8 cellular contexts compared by ENCODE assay signal in the genomic region with DNA sequence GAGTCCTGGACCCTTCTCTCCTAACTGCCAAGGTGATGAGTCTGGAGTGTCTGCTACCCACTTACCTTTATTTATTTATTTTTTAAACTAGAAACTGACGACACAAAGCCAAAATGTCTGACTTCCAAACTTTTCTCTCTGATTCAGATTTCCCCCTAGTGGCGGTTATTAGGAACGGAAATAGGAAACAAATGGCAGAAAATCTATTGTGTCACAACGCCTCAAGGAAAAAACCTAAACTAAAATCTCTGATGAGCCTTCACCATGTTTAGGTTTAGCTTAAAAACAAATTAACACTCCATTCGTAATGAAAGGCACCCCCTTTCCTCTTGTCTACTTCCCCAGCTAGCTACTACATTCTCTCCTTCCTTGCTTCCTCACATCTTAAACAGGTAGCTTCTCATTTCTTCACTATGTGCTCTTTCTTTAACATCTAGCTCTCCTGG.
DNase-seq lines count a peak whose midpoint lies in the region; FAIRE-seq and TF ChIP-seq lines count a peak whose summit lies in the region.

No MANE protein-coding gene starts in this region.

- peak overlapping the region; percentile 47 for H2AFZ ChIP-seq in astrocyte (ENCODE audit: low read depth, low read length)

- H3K4me1 Mint-ChIP-seq in astrocyte (ENCODE audit: low read depth, unreplicated experiment): peaks cover 47% of the 10 kb centered on the region
- H3K4me1 Mint-ChIP-seq in type B pancreatic cell (ENCODE audit: unreplicated experiment): peaks cover 16% of the 10 kb centered on the region

- no peak overlapping the region for H3K4me2 ChIP-seq in astrocyte (ENCODE audit: low read length)

- no peak overlapping the region for H3K4me3 ChIP-seq in astrocyte (ENCODE audit: insufficient read depth, low read depth, low read length)
- H3K4me3 ChIP-seq in kidney epithelial cell (ENCODE audit: low read depth, low read length): no peak overlapping the region

- no peak overlapping the region for H3K4me3 Mint-ChIP-seq in astrocyte (ENCODE audit: unreplicated experiment)
- H3K4me3 Mint-ChIP-seq in type B pancreatic cell: no peak overlapping the region

- H3K4me1 ChIP-seq in astrocyte (ENCODE audit: insufficient read depth, low read length): peaks cover 18% of the 10 kb centered on the region

- H3K27ac Mint-ChIP-seq in astrocyte (ENCODE audit: unreplicated experiment) (peak overlapping the region; percentile 15), type B pancreatic cell (peak overlapping the region; percentile 88)

- no peaks in the 10 kb centered on the region for H3K79me2 ChIP-seq in astrocyte (ENCODE audit: insufficient read depth, low read length)

- H3K27ac ChIP-seq in astrocyte (ENCODE audit: low read depth, low read length): peak overlapping the region; percentile 0

- H4K20me1 ChIP-seq in astrocyte (ENCODE audit: insufficient read depth, low read length): no peaks in the 10 kb centered on the region

- peak overlapping the region; percentile 56 for H3K9ac ChIP-seq in astrocyte (ENCODE audit: low read length)

- no peaks in the 10 kb centered on the region for H3K27me3 ChIP-seq in astrocyte (ENCODE audit: insufficient read depth, low read length)
- no peaks in the 10 kb centered on the region for H3K27me3 ChIP-seq in kidney epithelial cell (ENCODE audit: control insufficient read depth, insufficient read depth, low read length)

- H3K36me3 ChIP-seq in astrocyte (ENCODE audit: insufficient read depth, low read length) (no peaks in the 10 kb centered on the region), kidney epithelial cell (ENCODE audit: control insufficient read depth, insufficient read depth, low read length) (peaks cover 1% of the 10 kb centered on the region)

- H3K9me3 Mint-ChIP-seq in astrocyte (ENCODE audit: unreplicated experiment) (no peaks in the 10 kb centered on the region), type B pancreatic cell (no peaks in the 10 kb centered on the region)

- H3K27me3 Mint-ChIP-seq in astrocyte (ENCODE audit: low read depth, unreplicated experiment) (no peaks in the 10 kb centered on the region), type B pancreatic cell (no peaks in the 10 kb centered on the region)

- no peaks in the 10 kb centered on the region for H3K36me3 Mint-ChIP-seq in astrocyte (ENCODE audit: low read depth, unreplicated experiment)
- H3K36me3 Mint-ChIP-seq in type B pancreatic cell: peaks cover 13% of the 10 kb centered on the region

- DNase-seq in NCI-H748 (lab: John Stamatoyannopoulos, UW; ENCODE audit: unreplicated experiment) (peak; percentile 26), NCI-H748 treated with DMSO at 0.1 percent for 48 hours (lab: John Stamatoyannopoulos, UW) (no peak), NCI-H146 (lab: John Stamatoyannopoulos, UW) (peak; percentile 0), astrocyte (ENCODE audit: low read depth) (peak; percentile 37), kidney epithelial cell (ENCODE audit: low read depth) (no peak), type B pancreatic cell (ENCODE audit: extremely low spot score, unreplicated experiment) (no peak), T1000 (lab: John Stamatoyannopoulos, UW) (no peak), cerebellar nuclear complex (lab: John Stamatoyannopoulos, UW) (no peak)

- TF ChIP-seq CTCF in astrocyte (IDR thresholded peaks at IDR 0.05; ENCODE audit: insufficient read depth, low read depth, low read length): peak; percentile 79
- peak; percentile 74 for TF ChIP-seq CTCF in kidney epithelial cell (IDR thresholded peaks at IDR 0.05; ENCODE audit: insufficient read depth, low read length, poor library complexity, severe bottlenecking)
- TF ChIP-seq CTCF in type B pancreatic cell (conservative IDR thresholded peaks at IDR 0.05): peak; percentile 85

- peak; percentile 39 for FAIRE-seq in astrocyte (lab: Jason Lieb, UNC)

- H3K9me3 ChIP-seq in astrocyte (ENCODE audit: insufficient read depth, low read depth, low read length): no peaks in the 10 kb centered on the region

Comparison
In these comparisons a context has a peak if more than half of its experiments do, and no peak if none do; other contexts are left out.
1. DNase-seq: peak in NCI-H748 (single experiment), NCI-H146 (single experiment) and astrocyte (single experiment); none in NCI-H748 treated with DMSO at 0.1 percent for 48 hours (single experiment), kidney epithelial cell (single experiment), type B pancreatic cell (single experiment), T1000 (single experiment) and cerebellar nuclear complex (0 of 2).
2. Peak in every context shown above with its lines, with median percentiles within 50 percentile points of each other: CTCF ChIP-seq.